Comparison of ENCODE assay signal across 8 cellular contexts in genomic region chr1:40338745-40339419, GRCh38. TPM values are rescaled to one million over a fixed set of nuclear protein-coding genes. Genes with fewer than 3 reads are reported as not detected.
DNase-seq lines count a peak whose midpoint lies in the region; ATAC-seq and TF ChIP-seq lines count a peak whose summit lies in the region.

No MANE protein-coding gene starts in this region.

- no peaks in the 10 kb centered on the region for H3K4me1 ChIP-seq in testis

- H3K27ac ChIP-seq in SK-N-MC (no peak overlapping the region), testis (no peak overlapping the region)

- no peaks in the 10 kb centered on the region for H3K36me3 Mint-ChIP-seq in osteocyte (ENCODE audit: unreplicated experiment)

- WGBS in testis, 2 donors = 24 to 25% methylated on average over 19 to 21 of the region's 21 CpGs

- no peaks in the 10 kb centered on the region for H3K27me3 ChIP-seq in testis

- no peak for TF ChIP-seq POLR2A in testis (IDR thresholded peaks at IDR 0.05)

- H3K9me3 ChIP-seq in SK-N-MC (ENCODE audit: low read depth, low read length) = no peaks in the 10 kb centered on the region
- no peaks in the 10 kb centered on the region for H3K9me3 ChIP-seq in testis

- no peak overlapping the region for H3K4me3 Mint-ChIP-seq in osteocyte (ENCODE audit: unreplicated experiment)

- DNase-seq in NCI-H1092 (lab: John Stamatoyannopoulos, UW) = peak; percentile 95
- peak; percentile 57 for DNase-seq in SK-N-MC (ENCODE audit: low read depth, low spot score)
- DNase-seq in activated naive CD4-positive, alpha-beta T cell treated with Interleukin-2 at 50 U/mL for 16 hours = peak; percentile 92
- DNase-seq in germinal center (ENCODE audit: low spot score) = peak; percentile 85
- peak; percentile 93 for DNase-seq in osteocyte (ENCODE audit: extremely low spot score, unreplicated experiment)
- peak; percentile 91 for DNase-seq in testis

- H3K9me3 Mint-ChIP-seq in osteocyte (ENCODE audit: unreplicated experiment) = peaks cover 8% of the 10 kb centered on the region

- TF ChIP-seq CTCF in GM12874 (IDR thresholded peaks at IDR 0.05; ENCODE audit: insufficient read depth, low read depth, low read length) (peak; percentile 98), osteocyte (IDR thresholded peaks at IDR 0.05) (peak; percentile 99), testis (IDR thresholded peaks at IDR 0.05) (peak; percentile 89 to 96 (median 90))

- H3K4me3 ChIP-seq in SK-N-MC = 0 out of 2 replicates have a peak overlapping the region, but pooled peaks have one; percentile 35
- H3K4me3 ChIP-seq in testis = no peak overlapping the region

- no peak overlapping the region for H3K27ac Mint-ChIP-seq in osteocyte (ENCODE audit: unreplicated experiment)

- peaks cover 1% of the 10 kb centered on the region for H3K4me1 Mint-ChIP-seq in osteocyte (ENCODE audit: unreplicated experiment)

- H3K36me3 ChIP-seq in SK-N-MC (ENCODE audit: insufficient read depth, low read length) (no peaks in the 10 kb centered on the region), testis (ENCODE audit: low read depth, missing control alignments) (no peaks in the 10 kb centered on the region)

- ATAC-seq in GM19328 (IDR thresholded peaks at IDR 0.05; ENCODE audit: unreplicated experiment) = no peak

- no peak overlapping the region for H3K9ac ChIP-seq in SK-N-MC (ENCODE audit: insufficient read length)

- intact Hi-C loops in testis (cut with DNase I; ENCODE audit: low total_unique reads) = no loop called here

- H3K27me3 Mint-ChIP-seq in osteocyte (ENCODE audit: unreplicated experiment) = peaks cover 38% of the 10 kb centered on the region

RNA-seq across cellular contexts. Expression of gene COL9A2, which starts 21.8 kb away (rescaled TPM):
- total RNA-seq in osteocyte (2.1 and 2.7 TPM in 2 replicates), testis (1 to 10 TPM; 5.1 to 7.2 TPM)
- polyA plus RNA-seq in testis (ENCODE audit: insufficient read depth, low read depth, low replicate concordance) = 3.5 TPM

RNA-seq across cellular contexts. Expression of gene SMAP2, which starts 34.6 kb away (rescaled TPM):
- total RNA-seq in osteocyte (12.7 TPM in 2 replicates), testis (10 to 100 TPM; 23.0 to 27.1 TPM)
- 44.3 TPM for polyA plus RNA-seq in testis (ENCODE audit: insufficient read depth, low read depth, low replicate concordance)
